9 cellular contexts compared by ENCODE assay signal in the genomic region with DNA sequence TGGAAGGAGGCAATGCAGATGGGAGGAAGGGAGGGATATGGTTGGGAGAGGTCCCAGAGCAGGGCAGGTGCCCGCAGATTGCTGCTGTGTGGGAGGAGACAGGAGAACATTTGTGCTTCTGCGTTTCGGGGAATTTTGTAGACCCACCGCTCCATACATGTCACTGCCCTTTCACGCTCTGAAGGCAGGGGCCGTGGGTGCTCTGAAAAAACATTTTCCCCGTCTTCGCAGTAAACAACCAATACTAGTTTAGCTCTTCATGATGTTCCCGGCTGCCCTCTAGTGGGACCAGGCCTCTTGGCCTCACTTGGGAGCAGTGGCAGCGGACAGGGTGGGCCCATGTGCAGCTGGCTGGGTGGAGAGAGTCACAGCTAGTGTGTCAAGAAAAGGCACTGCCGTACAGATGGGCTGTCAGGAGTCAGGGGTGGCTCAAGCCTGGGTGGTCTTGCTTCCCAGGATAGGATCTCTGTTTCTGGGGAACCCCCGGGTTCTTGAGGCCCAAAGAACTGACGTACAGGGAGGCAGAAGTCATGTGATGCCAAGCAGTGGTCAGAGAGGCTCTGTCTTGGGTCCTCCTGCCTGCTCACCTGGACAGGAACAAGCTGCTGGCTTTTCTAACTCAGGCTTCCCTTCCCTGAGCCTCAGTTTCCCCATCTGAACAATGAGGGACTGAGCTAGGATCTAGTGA. TPM values are rescaled to one million over a fixed set of nuclear protein-coding genes. Genes with fewer than 3 reads are reported as not detected.
A peak's percentile ranks its signal among the peaks of the same experiment; 100 is the strongest.
DNase-seq lines count a peak whose midpoint lies in the region; ATAC-seq, FAIRE-seq and TF ChIP-seq lines count a peak whose summit lies in the region.
"Had no signal": no experiment of that assay in that cellular context is flagged by ENCODE, and none has a peak within 500 bp of the region (broad histone marks: within the 10 kb centered on the region; RNA-seq: fewer than 3 reads in every experiment).

No MANE protein-coding gene starts in this region.

- peak; percentile 63 for ATAC-seq in left lung

- in situ Hi-C loops in SK-MEL-5 (cut with HindIII; ENCODE audit: low pct_unique_long_range_greater_than_20kb, low sequenced_read_pairs) = no loop called here

- H3K27me3 ChIP-seq in left lung (no peaks in the 10 kb centered on the region), stomach (no peaks in the 10 kb centered on the region)

- no peak overlapping the region for H3K4me3 Mint-ChIP-seq in Calu3 (ENCODE audit: low read depth, unreplicated experiment)

- peak; percentile 14 to 35 for TF ChIP-seq CTCF in left lung (IDR thresholded peaks at IDR 0.05)
- peak in 4 of 7 experiments; percentile 13 to 44 (median 20) for TF ChIP-seq CTCF in stomach (IDR thresholded peaks at IDR 0.05)
- no peak for TF ChIP-seq CTCF in Calu3 (IDR thresholded peaks at IDR 0.05; ENCODE audit: unreplicated experiment)

- H3K36me3 ChIP-seq in left lung (peaks cover 0 to 96% of the 10 kb centered on the region in 2 donors), stomach (peaks cover 4 to 99% (median 75%) of the 10 kb centered on the region in 4 donors)

- H3K27ac Mint-ChIP-seq in Calu3 (ENCODE audit: unreplicated experiment) = no peak overlapping the region

- H3K4me1 ChIP-seq in left lung = peaks cover 0 to 47% of the 10 kb centered on the region in 2 donors
- H3K4me1 ChIP-seq in stomach = peaks cover 0 to 25% (median 3%) of the 10 kb centered on the region in 4 donors

- intact Hi-C loops in left lung (cut with DNase I) = no loop called here
- intact Hi-C loops in stomach (cut with DNase I; ENCODE audit: low total_unique reads) = no loop called here
- intact Hi-C loops in Calu3 (cut with micrococcal nuclease; ENCODE audit: unreplicated experiment) = no loop called here

- DNase-seq in AG08396 (ENCODE audit: low spot score) (peak; percentile 74), GM19239 (ENCODE audit: insufficient read length, low spot score) (peak; percentile 40), SK-MEL-5 (ENCODE audit: low read depth, low spot score) (peak; percentile 71), dedifferentiated amniotic fluid mesenchymal stem cell (ENCODE audit: extremely low spot score) (peak; percentile 53), left lung (no peak), stomach (peak; percentile 32), NCI-H1417 (lab: John Stamatoyannopoulos, UW) (no peak), Calu3 (no peak)

- H3K9me3 Mint-ChIP-seq in Calu3 (ENCODE audit: low read depth, unreplicated experiment) = no peaks in the 10 kb centered on the region

- CTCF ChIA-PET in Calu3 (lab: Charles Lee) = no interaction called here

- no peaks in the 10 kb centered on the region for H3K4me1 Mint-ChIP-seq in Calu3 (ENCODE audit: low read depth, unreplicated experiment)

- WGBS in stomach, 5 donors = 41 to 51% (median 47%) methylated on average over 11 to 13 of the region's 13 CpGs

- H3K27ac ChIP-seq in left lung (no peak overlapping the region), stomach (no peak overlapping the region)

- no peaks in the 10 kb centered on the region for H3K36me3 Mint-ChIP-seq in Calu3 (ENCODE audit: insufficient read depth, unreplicated experiment)

- no peak for TF ChIP-seq POLR2A in stomach (IDR thresholded peaks at IDR 0.05)

- H3K27me3 Mint-ChIP-seq in Calu3 (ENCODE audit: unreplicated experiment) = no peaks in the 10 kb centered on the region

- no peak for TF ChIP-seq EP300 in stomach (IDR thresholded peaks at IDR 0.05)

- BruUV-seq in Calu3 (replicated peaks; lab: Mats Ljungman, UMichigan) = no TSS peak

- no peak overlapping the region for H3K4me3 ChIP-seq in left lung
- no peak overlapping the region for H3K4me3 ChIP-seq in stomach
- H3K4me3 ChIP-seq: skin epidermis had no signal

- H3K9me3 ChIP-seq in left lung (no peaks in the 10 kb centered on the region), stomach (no peaks in the 10 kb centered on the region)

- FAIRE-seq in GM19239 (lab: Jason Lieb, UNC) = peak; percentile 96

RNA-seq across cellular contexts. Expression of a gene that starts 46.5 kb away (rescaled TPM):
- 22.0 and 26.9 TPM in 2 replicates for total RNA-seq in SK-MEL-5 (2014; rRNA removed; shearing (Covaris generic))
- polyA plus RNA-seq in SK-MEL-5 (2015; cell fraction: cytosol; rRNA removed) = 47.3 and 47.7 TPM in 2 replicates
- polyA plus RNA-seq in SK-MEL-5 (2015; cell fraction: nucleus; rRNA removed) = 16.1 and 18.8 TPM in 2 replicates
- total RNA-seq in left lung (10 to 100 TPM; 49.4 to 49.9 TPM), stomach (10 to 100 TPM in 4 of 5 donors, 1 to 10 TPM in 1; 8.7 to 55.4 (median 27.4) TPM), Calu3 (2022) (12.9 and 14.5 TPM in 2 replicates)
- 10 to 100 TPM; 10.7 to 31.8 (median 24.8) TPM for polyA plus RNA-seq in stomach

RNA-seq across cellular contexts. Expression of a gene that starts 56.5 kb away (rescaled TPM):
- 3.5 and 6.9 TPM in 2 replicates for total RNA-seq in SK-MEL-5 (2014; rRNA removed; shearing (Covaris generic))
- 8.2 and 9.1 TPM in 2 replicates for polyA plus RNA-seq in SK-MEL-5 (2015; cell fraction: cytosol; rRNA removed)
- polyA plus RNA-seq in SK-MEL-5 (2015; cell fraction: nucleus; rRNA removed) = 28.0 and 46.6 TPM in 2 replicates
- total RNA-seq in left lung = 10 to 100 TPM; 26.8 to 93.3 TPM
- 100 to 1,000 TPM in 1 of 5 donors, 10 to 100 TPM in 4; 12.5 to 265 (median 40.2) TPM for total RNA-seq in stomach
- 10 to 100 TPM; 11.7 to 24.5 (median 14.2) TPM for polyA plus RNA-seq in stomach
- total RNA-seq in Calu3 (2022) = 18.0 and 42.3 TPM in 2 replicates

Comparison
In these comparisons a context has a peak if more than half of its experiments do, and no peak if none do; other contexts are left out.
1. DNase-seq: peak in AG08396 (single experiment), GM19239 (single experiment), SK-MEL-5 (single experiment), dedifferentiated amniotic fluid mesenchymal stem cell (single experiment) and stomach (single experiment); none in left lung (0 of 2), NCI-H1417 (0 of 3) and Calu3 (single experiment).